11 cellular contexts compared by ENCODE assay signal in the genomic region with DNA sequence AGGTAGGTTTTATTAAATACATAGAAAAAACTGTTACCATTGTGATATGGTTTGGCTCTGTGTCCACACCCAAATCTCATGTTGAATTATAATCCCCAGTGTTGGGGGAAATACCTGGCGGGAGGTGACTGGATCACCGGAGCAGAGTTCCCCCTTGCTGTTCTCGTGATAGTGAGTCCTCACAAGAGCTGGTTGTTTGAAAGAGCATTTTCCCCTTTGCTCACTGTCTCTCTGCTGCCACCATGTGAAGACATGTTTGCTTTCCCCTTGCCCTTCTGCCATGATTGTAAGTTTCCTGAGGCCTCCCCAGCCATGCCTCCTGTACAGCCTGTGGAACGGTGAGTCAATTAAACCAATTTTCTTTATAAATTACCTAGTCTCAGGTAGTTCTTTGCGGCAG.
DNase-seq lines count a peak whose midpoint lies in the region; ATAC-seq, FAIRE-seq and TF ChIP-seq lines count a peak whose summit lies in the region.
"Had no signal": no experiment of that assay in that cellular context is flagged by ENCODE, and none has a peak within 500 bp of the region (broad histone marks: within the 10 kb centered on the region; RNA-seq: fewer than 3 reads in every experiment).

No MANE protein-coding gene starts in this region.

- no peaks in the 10 kb centered on the region for H3K9me3 ChIP-seq in H1 (ENCODE audit: insufficient read depth in 2 of 2, low read depth in 1 of 2, low read length in 1 of 2)

- H3K56ac ChIP-seq in H1 (replicated peaks; ENCODE audit: insufficient read length, low read depth, low read length) = no peak overlapping the region

- H3K36me3 ChIP-seq in H1 (ENCODE audit: control insufficient read depth in 2 of 4, insufficient read depth in 4 of 4, low read length in 3 of 4) = no peaks in the 10 kb centered on the region

- H2BK5ac ChIP-seq in H1 (ENCODE audit: low read depth, low read length) = no peak overlapping the region

- no peaks in the 10 kb centered on the region; the same call in 1 of the 2 replicates for H3K23me2 ChIP-seq in H1 (ENCODE audit: low read depth, low read length)

- H3K4me2 ChIP-seq in H1 (ENCODE audit: insufficient read depth in 1 of 2, low read depth in 2 of 2, low read length in 2 of 2) = no peak overlapping the region

- H3K18ac ChIP-seq in H1 (ENCODE audit: extremely low read depth, low read length) = no peak overlapping the region

- TF ChIP-seq EP300 in H1 (IDR thresholded peaks at IDR 0.05; ENCODE audit: borderline replicate concordance in 1 of 2, low read depth in 2 of 2, low read length in 2 of 2) = no peak

- no peak overlapping the region for H3K14ac ChIP-seq in H1 (ENCODE audit: insufficient read length)

- no peaks in the 10 kb centered on the region for H4K20me1 ChIP-seq in H1 (replicated peaks in 1 of 2; ENCODE audit: control insufficient read depth in 1 of 2, insufficient read depth in 2 of 2, low read length in 2 of 2)

- no peak overlapping the region for H2BK15ac ChIP-seq in H1 (ENCODE audit: low read length)

- H3K27ac ChIP-seq in H1 (ENCODE audit: low read depth, low read length) = no peak overlapping the region
- no peak overlapping the region for H3K27ac ChIP-seq in substantia nigra (ENCODE audit: low read depth, low read length, poor library complexity, severe bottlenecking)

- no peak overlapping the region for H4K5ac ChIP-seq in H1 (ENCODE audit: insufficient read length, low read depth, low read length)

- no peak overlapping the region for H2BK12ac ChIP-seq in H1 (ENCODE audit: low read depth, low read length)

- peak; percentile 19 for FAIRE-seq in H1 (lab: Jason Lieb, UNC)

- H3K4me3 ChIP-seq in AG04449 (ENCODE audit: low read depth, low read length) = no peak overlapping the region
- H3K4me3 ChIP-seq in H1 (ENCODE audit: extremely low read depth in 1 of 4, insufficient read depth in 2 of 4, low read depth in 3 of 4, low read length in 4 of 4) = no peak overlapping the region

- POLR2A ChIA-PET in AG04449 (lab: Yijun Ruan, JAX) (no interaction called here), H1 (lab: Charles Lee; ENCODE audit: partially characterized antibody) (no interaction called here)

- no peak overlapping the region for H2BK20ac ChIP-seq in H1 (ENCODE audit: low read length)

- H3K9ac ChIP-seq in H1 (replicated peaks in 1 of 4; ENCODE audit: extremely low read depth in 1 of 4, low read depth in 3 of 4, low read length in 3 of 4) = no peak overlapping the region

- no peak overlapping the region for H3K23ac ChIP-seq in H1 (ENCODE audit: insufficient read length)

- H2BK120ac ChIP-seq in H1 (replicated peaks; ENCODE audit: low read depth, low read length) = no peak overlapping the region

- no peak overlapping the region for H2AK5ac ChIP-seq in H1 (ENCODE audit: low read depth, low read length)

- H3K79me2 ChIP-seq in H1 (ENCODE audit: control insufficient read depth in 1 of 2, insufficient read depth in 2 of 2, low read length in 2 of 2) = no peaks in the 10 kb centered on the region

- no peak overlapping the region for H2AFZ ChIP-seq in H1 (ENCODE audit: low read length)

- H3K4me1 ChIP-seq in H1 (replicated peaks in 1 of 4; ENCODE audit: control insufficient read depth in 3 of 4, insufficient read depth in 4 of 4, low read length in 3 of 4) = peaks cover 0 to 4% (median 1%) of the 10 kb centered on the region in 4 experiments; a peak in 3 of 7 replicates

- peak; percentile 77 for TF ChIP-seq RAD21 in H1 (IDR thresholded peaks at IDR 0.05 in 1 of 2, conservative IDR thresholded peaks at IDR 0.05 in 1 of 2; ENCODE audit: low read depth in 2 of 2, low read length in 2 of 2)

- ATAC-seq in GM18505 (IDR thresholded peaks at IDR 0.05; ENCODE audit: unreplicated experiment) (peak; percentile 65), GM19397 (IDR thresholded peaks at IDR 0.05; ENCODE audit: unreplicated experiment) (no peak), GM21619 (IDR thresholded peaks at IDR 0.05; ENCODE audit: unreplicated experiment) (no peak)

- no peak overlapping the region for H3K4ac ChIP-seq in H1 (replicated peaks; ENCODE audit: insufficient read length, low read depth, low read length)

- H3K79me1 ChIP-seq in H1 (ENCODE audit: low read depth, low read length) = no peaks in the 10 kb centered on the region

- no peak for DNase-seq in AG04449 (ENCODE audit: low read depth, low spot score)
- peak; percentile 26 for DNase-seq in NCI-H460 (ENCODE audit: extremely low read depth, low read depth)
- peak; percentile 13 to 49 for DNase-seq in H1 (ENCODE audit: low read depth in 1 of 2, low spot score in 2 of 2)
- DNase-seq in substantia nigra (lab: John Stamatoyannopoulos, UW) = no peak
- no peak for DNase-seq in NCI-H2107 treated with DMSO at 0.1 percent for 48 hours (lab: John Stamatoyannopoulos, UW; ENCODE audit: unreplicated experiment)
- DNase-seq: activated CD8-positive, alpha-beta memory T cell treated with anti-CD3 and anti-CD28 coated beads for 24 hours; NCI-H2081; stimulated activated CD4-positive, alpha-beta T cell treated with anti-CD3 and anti-CD28 coated beads, Interleukin-4, amount 100 ng/mL, for 1 hour had no signal

- peak; percentile 8 for TF ChIP-seq CTCF in AG04449 (IDR thresholded peaks at IDR 0.05; ENCODE audit: insufficient read depth, low read length, missing control alignments)
- peak; percentile 10 to 65 (median 50) for TF ChIP-seq CTCF in H1 (IDR thresholded peaks at IDR 0.05; ENCODE audit: control extremely low read depth in 1 of 3, insufficient read depth in 1 of 3, low read depth in 1 of 3, low read length in 3 of 3)

- no peak overlapping the region for H4K91ac ChIP-seq in H1 (replicated peaks; ENCODE audit: insufficient read length, low read length)

- 69% methylated on average over 5 of the region's 5 CpGs; no CpG with 5 or more reads in 1 of the 2 experiments for WGBS in H1 (ENCODE audit: extremely low coverage in 1 of 2, insufficient coverage in 1 of 2, insufficient read length in 1 of 2, insufficient replicate concordance in 2 of 2, low coverage in 1 of 2, low lambda C conversion rate in 2 of 2, missing lambda C conversion rate in 1 of 2), 2 experiments

- H3K27me3 ChIP-seq in H1 (replicated peaks in 1 of 4; ENCODE audit: control insufficient read depth in 3 of 4, extremely low read depth in 1 of 4, insufficient read depth in 3 of 4, low read length in 3 of 4) = no peaks in the 10 kb centered on the region

- no peak overlapping the region for H4K8ac ChIP-seq in H1 (ENCODE audit: extremely low read depth, insufficient read depth, low read length)

- TF ChIP-seq POLR2A in GM18505 (IDR thresholded peaks at IDR 0.05; ENCODE audit: borderline replicate concordance, extremely low read depth, insufficient read depth, insufficient read length) (no peak), H1 (IDR thresholded peaks at IDR 0.05; ENCODE audit: control extremely low read depth in 1 of 2, low read depth in 2 of 2, low read length in 2 of 2) (no peak)

- CTCF ChIA-PET in AG04449 (lab: Yijun Ruan, JAX) (no interaction called here), H1 (lab: Charles Lee; ENCODE audit: partially characterized antibody) (interaction anchor here (1.0 to 1.3 kb wide), 4 partner anchors 11 to 286 kb away, joined by 3 read pairs; no protein-coding TSS in a partner anchor)

TF ChIP-seq in H1, 55 proteins besides CTCF, POLR2A, EP300 and RAD21:
- TF ChIP-seq BRCA1 (IDR thresholded peaks at IDR 0.05; ENCODE audit: low read depth, low read length) (no peak), YY1 (IDR thresholded peaks at IDR 0.05; ENCODE audit: low read depth, low read length) (peak; percentile 70; the same call in 1 of the 2 replicates), CHD2 (IDR thresholded peaks at IDR 0.05; ENCODE audit: low read length) (peak; percentile 31; the same call in 1 of the 2 replicates)

Comparison
In these comparisons a context has a peak if more than half of its experiments do, and no peak if none do; other contexts are left out.
1. DNase-seq: peak in NCI-H460 (single experiment) and H1 (2 of 2); none in AG04449 (single experiment), substantia nigra (0 of 49) and NCI-H2107 treated with DMSO at 0.1 percent for 48 hours (single experiment).